2 cellular contexts compared by ENCODE assay signal in genomic region chr15:44690253-44690652, GRCh38. TPM values are rescaled to one million over a fixed set of nuclear protein-coding genes. Genes with fewer than 3 reads are reported as not detected.
"Had no signal": no experiment of that assay in that cellular context is flagged by ENCODE, and none has a peak within 500 bp of the region (broad histone marks: within the 10 kb centered on the region; RNA-seq: fewer than 3 reads in every experiment).

No MANE protein-coding gene starts in this region.

RNA-seq across cellular contexts. Expression of gene PATL2, which starts 20.9 kb away (rescaled TPM):
- total RNA-seq: epithelial cell of proximal tubule, mammary epithelial cell had no signal
